Comparison of ENCODE assay signal across 27 cellular contexts in genomic region chr7:96436880-96437279, GRCh38.
"Had no signal": no experiment of that assay in that cellular context is flagged by ENCODE, and none has a peak within 500 bp of the region (broad histone marks: within the 10 kb centered on the region; RNA-seq: fewer than 3 reads in every experiment).

No MANE protein-coding gene starts in this region.

- H3K27ac ChIP-seq: colonic mucosa, coronary artery, dorsolateral prefrontal cortex, epithelial cell of prostate, esophagus muscularis mucosa, esophagus squamous epithelium, foreskin keratinocyte, gastrocnemius medialis, gastroesophageal sphincter, heart left ventricle, heart right ventricle had no signal

- H3K36me3 ChIP-seq: colonic mucosa, esophagus muscularis mucosa, esophagus squamous epithelium, gastrocnemius medialis, gastroesophageal sphincter, heart left ventricle, heart right ventricle had no signal

- H3K4me3 ChIP-seq: colonic mucosa, coronary artery, dorsolateral prefrontal cortex, esophagus muscularis mucosa, esophagus squamous epithelium, gastrocnemius medialis, gastroesophageal sphincter, heart left ventricle, heart right ventricle had no signal

- DNase-seq: colonic mucosa; cortex of kidney; dermis blood vessel endothelial cell; dorsolateral prefrontal cortex; effector CD4-positive, alpha-beta T cell; effector CD8-positive, alpha-beta T cell; effector memory CD4-positive, alpha-beta T cell; effector memory CD8-positive, alpha-beta T cell; endodermal cell; erythroblast; esophagus squamous epithelium; foreskin fibroblast; foreskin keratinocyte; foreskin melanocyte; gastrocnemius medialis; glutamatergic neuron; head of caudate nucleus; heart left ventricle; heart right ventricle had no signal

- H3K4me1 ChIP-seq: colonic mucosa, esophagus muscularis mucosa, esophagus squamous epithelium, foreskin keratinocyte, gastrocnemius medialis, gastroesophageal sphincter had no signal

- FAIRE-seq: colon, endometrium, endothelial cell of umbilical vein, frontal cortex had no signal

- H3K9me3 ChIP-seq: colonic mucosa, esophagus muscularis mucosa, esophagus squamous epithelium, gastrocnemius medialis, gastroesophageal sphincter had no signal
